ENCODE assay signal across 23 cellular contexts in genomic region chr1:243529512-243529911, GRCh38.
"Had no signal": no experiment of that assay in that cellular context is flagged by ENCODE, and none has a peak within 500 bp of the region (broad histone marks: within the 10 kb centered on the region; RNA-seq: fewer than 3 reads in every experiment).

No MANE protein-coding gene starts in this region.

- H3K27me3 Mint-ChIP-seq: T-cell had no signal

- DNase-seq: Kasumi-1, MM.1S, NCI-H1092 treated with DMSO at 0.1 percent for 48 hours, NCI-H1436, NCI-H187, NCI-H2029, NCI-H2081 treated with DMSO at 0.1 percent for 48 hours, NCI-H2171, NCI-H226, NCI-H446, NCI-H510A, NCI-H524 treated with DMSO at 0.1 percent for 48 hours, NCI-H69, NCI-H774, PC-3, SHP77, SK-N-SH, SW 1271, T-cell had no signal

- H3K9ac ChIP-seq: KMS-11, SK-N-SH had no signal

- H3K9me3 ChIP-seq: SK-N-SH had no signal

- H3K27ac ChIP-seq: HL-60, KMS-11, RWPE1 had no signal

- H3K4me3 Mint-ChIP-seq: T-cell had no signal

- H3K4me2 ChIP-seq: KMS-11, SK-N-SH had no signal

- ATAC-seq: Panc1, PC-3, T-cell had no signal
